Comparison of ENCODE assay signal across 2 cellular contexts in genomic region chr12:24603371-24603770, GRCh38.
TF ChIP-seq lines count a peak whose summit lies in the region.

No MANE protein-coding gene starts in this region.

TF ChIP-seq in IMR-90, 13 proteins besides CTCF, POLR2A, EP300 and RAD21:
- no peak for TF ChIP-seq NFE2L2 (IDR thresholded peaks at IDR 0.05; ENCODE audit: low read depth, low read length)
- TF ChIP-seq ELK1 (IDR thresholded peaks at IDR 0.05; ENCODE audit: borderline replicate concordance, low read depth, low read length), result no peak
- TF ChIP-seq FOS (IDR thresholded peaks at IDR 0.05; ENCODE audit: low read depth, low read length), result no peak
- TF ChIP-seq BHLHE40 (IDR thresholded peaks at IDR 0.05; ENCODE audit: low read depth, low read length), result no peak
- no peak for TF ChIP-seq RFX5 (IDR thresholded peaks at IDR 0.05; ENCODE audit: low read depth, low read length)
- no peak for TF ChIP-seq MXI1 (IDR thresholded peaks at IDR 0.05; ENCODE audit: borderline replicate concordance, low read depth, low read length)
- no peak for TF ChIP-seq USF2 (IDR thresholded peaks at IDR 0.05; ENCODE audit: low read depth, low read length)
- no peak for TF ChIP-seq CEBPB (IDR thresholded peaks at IDR 0.05; ENCODE audit: low read depth, low read length)
- TF ChIP-seq CHD1 (IDR thresholded peaks at IDR 0.05; ENCODE audit: low read depth, low read length), result no peak
- no peak for TF ChIP-seq SMC3 (IDR thresholded peaks at IDR 0.05; ENCODE audit: low read depth, low read length)
- TF ChIP-seq RCOR1 (IDR thresholded peaks at IDR 0.05; ENCODE audit: insufficient replicate concordance, low read length), result no peak
- no peak for TF ChIP-seq MAFK (IDR thresholded peaks at IDR 0.05; ENCODE audit: low read depth, low read length)
- TF ChIP-seq MAZ (IDR thresholded peaks at IDR 0.05; ENCODE audit: borderline replicate concordance, low read depth, low read length), result no peak

TF ChIP-seq in WTC11, 78 proteins besides CTCF, POLR2A, EP300 and RAD21:
- TF ChIP-seq TCF7 (CRISPR knock-in tag; IDR thresholded peaks at IDR 0.05; ENCODE audit: low read depth), result no peak
- no peak for TF ChIP-seq FOXP1 (CRISPR knock-in tag; IDR thresholded peaks at IDR 0.05; ENCODE audit: borderline replicate concordance)
- TF ChIP-seq ATF3 (CRISPR knock-in tag; conservative IDR thresholded peaks at IDR 0.05), result no peak
- TF ChIP-seq MXD4 (CRISPR knock-in tag; IDR thresholded peaks at IDR 0.05; ENCODE audit: borderline replicate concordance), result no peak
- no peak for TF ChIP-seq OVOL2 (CRISPR knock-in tag; IDR thresholded peaks at IDR 0.05; ENCODE audit: borderline replicate concordance)
- TF ChIP-seq ZNF512 (CRISPR knock-in tag; IDR thresholded peaks at IDR 0.05; ENCODE audit: borderline replicate concordance), result no peak
- no peak for TF ChIP-seq STAT6 (CRISPR knock-in tag; conservative IDR thresholded peaks at IDR 0.05; ENCODE audit: low read depth)
- no peak for TF ChIP-seq NFE2L1 (CRISPR knock-in tag; IDR thresholded peaks at IDR 0.05)
- TF ChIP-seq MAX (CRISPR knock-in tag; IDR thresholded peaks at IDR 0.05), result no peak
- TF ChIP-seq SMAD3 (CRISPR knock-in tag; IDR thresholded peaks at IDR 0.05; ENCODE audit: borderline replicate concordance), result no peak
- TF ChIP-seq IRF2 (CRISPR knock-in tag; IDR thresholded peaks at IDR 0.05; ENCODE audit: borderline replicate concordance, low read depth), result no peak
- no peak for TF ChIP-seq ARID4B (CRISPR knock-in tag; IDR thresholded peaks at IDR 0.05; ENCODE audit: borderline replicate concordance)
